ENCODE assay signal across 9 cellular contexts in genomic region chr4:8427262-8427661, GRCh38. TPM values are rescaled to one million over a fixed set of nuclear protein-coding genes. Genes with fewer than 3 reads are reported as not detected.
DNase-seq lines count a peak whose midpoint lies in the region; ATAC-seq and TF ChIP-seq lines count a peak whose summit lies in the region.
"Had no signal": no experiment of that assay in that cellular context is flagged by ENCODE, and none has a peak within 500 bp of the region (broad histone marks: within the 10 kb centered on the region; RNA-seq: fewer than 3 reads in every experiment).

No MANE protein-coding gene starts in this region.

- peaks cover 17 to 29% (median 18%) of the 10 kb centered on the region in 3 donors for H3K4me1 ChIP-seq in skeletal muscle tissue (ENCODE audit: control insufficient read depth in 3 of 3, insufficient read depth in 3 of 3, low read length in 3 of 3)

- H3K27me3 Mint-ChIP-seq in T-helper 17 cell: no peaks in the 10 kb centered on the region

- peak overlapping the region; percentile 10; the same call in 1 of the 2 replicates for H3K4me3 ChIP-seq in H7 (ENCODE audit: insufficient read depth, low read depth, low read length)
- peak overlapping the region; percentile 66 to 87 for H3K4me3 ChIP-seq in foreskin fibroblast (ENCODE audit: low read depth in 1 of 2, low read length in 2 of 2)
- peak overlapping the region; percentile 89 to 91 (median 90) for H3K4me3 ChIP-seq in skeletal muscle tissue (ENCODE audit: low read length in 3 of 3)

- peaks cover 3% of the 10 kb centered on the region for H3K36me3 Mint-ChIP-seq in T-helper 17 cell (ENCODE audit: low read depth)

- H3K27ac Mint-ChIP-seq in T-helper 17 cell: peak overlapping the region; percentile 95

- peaks cover 26% of the 10 kb centered on the region for H3K4me1 Mint-ChIP-seq in T-helper 17 cell

- H3K36me3 ChIP-seq in H7 (replicated peaks; ENCODE audit: control insufficient read depth, insufficient read depth, low read length) (no peaks in the 10 kb centered on the region), skeletal muscle tissue (ENCODE audit: control insufficient read depth in 3 of 3, insufficient read depth in 3 of 3, low read length in 3 of 3) (peaks cover 0 to 2% (median 0%) of the 10 kb centered on the region in 3 donors)

- H3K9me3 ChIP-seq in T-helper 17 cell (ENCODE audit: control insufficient read depth, low read length, poor library complexity, severe bottlenecking) (no peaks in the 10 kb centered on the region), skeletal muscle tissue (ENCODE audit: control insufficient read depth in 3 of 3, low read length in 3 of 3) (no peaks in the 10 kb centered on the region)

- ATAC-seq in T-helper 17 cell (no peak), HG02840 (IDR thresholded peaks at IDR 0.05; ENCODE audit: low FRiP score, unreplicated experiment) (no peak)

- no peaks in the 10 kb centered on the region for H3K27me3 ChIP-seq in H7 (ENCODE audit: control insufficient read depth, insufficient read depth, low read length)
- H3K27me3 ChIP-seq in skeletal muscle tissue (ENCODE audit: control insufficient read depth in 3 of 3, insufficient read depth in 3 of 3, low read length in 3 of 3): no peaks in the 10 kb centered on the region

- H3K4me3 Mint-ChIP-seq in T-helper 17 cell: peak overlapping the region; percentile 98

- H3K9ac ChIP-seq in skeletal muscle tissue (ENCODE audit: low read depth in 1 of 3, low read length in 3 of 3): peak overlapping the region; percentile 75 to 89 (median 88)

- DNase-seq in H7: no peak
- no peak for DNase-seq in T-helper 17 cell
- no peak for DNase-seq in foreskin fibroblast
- no peak for DNase-seq in anterior cingulate cortex (lab: John Stamatoyannopoulos, UW)
- no peak for DNase-seq in NCI-H2227 (lab: John Stamatoyannopoulos, UW; ENCODE audit: unreplicated experiment)
- DNase-seq: activated effector memory CD4-positive, alpha-beta T cell treated with Interleukin-2 at 50 U/mL for 16 hours; NCI-H187 treated with DMSO at 0.1 percent for 48 hours had no signal

- peak overlapping the region; percentile 91 for H3K27ac ChIP-seq in skeletal muscle tissue (ENCODE audit: low read depth, low read length)

- TF ChIP-seq CTCF in foreskin fibroblast (IDR thresholded peaks at IDR 0.05; ENCODE audit: low read depth, low read length): no peak

RNA-seq across cellular contexts. Expression of gene ACOX3, which starts 13.3 kb away (rescaled TPM):
- total RNA-seq in H7 (2014; rRNA removed; shearing (Covaris generic)): 24.4 and 40.8 TPM in 2 replicates
- total RNA-seq in T-helper 17 cell (10 to 100 TPM in 1 of 2 donors, 1 to 10 TPM in 1; 9.6 to 11.3 TPM), skeletal muscle tissue (21.9 TPM)

RNA-seq across cellular contexts. Expression of gene TRMT44, which starts 13.3 kb away (rescaled TPM):
- 35.5 and 42.2 TPM in 2 replicates for total RNA-seq in H7 (2014; rRNA removed; shearing (Covaris generic))
- 10 to 100 TPM; 20.4 to 32.7 TPM for total RNA-seq in T-helper 17 cell
- total RNA-seq in skeletal muscle tissue: 11.0 TPM

Comparison
In these comparisons a context has a peak if more than half of its experiments do, and no peak if none do; other contexts are left out.
1. H3K4me3 ChIP-seq: peak in every context shown above with its lines; median percentile 90 in skeletal muscle tissue; 76 in foreskin fibroblast; 10 in H7.